8 cellular contexts compared by ENCODE assay signal in the genomic region with DNA sequence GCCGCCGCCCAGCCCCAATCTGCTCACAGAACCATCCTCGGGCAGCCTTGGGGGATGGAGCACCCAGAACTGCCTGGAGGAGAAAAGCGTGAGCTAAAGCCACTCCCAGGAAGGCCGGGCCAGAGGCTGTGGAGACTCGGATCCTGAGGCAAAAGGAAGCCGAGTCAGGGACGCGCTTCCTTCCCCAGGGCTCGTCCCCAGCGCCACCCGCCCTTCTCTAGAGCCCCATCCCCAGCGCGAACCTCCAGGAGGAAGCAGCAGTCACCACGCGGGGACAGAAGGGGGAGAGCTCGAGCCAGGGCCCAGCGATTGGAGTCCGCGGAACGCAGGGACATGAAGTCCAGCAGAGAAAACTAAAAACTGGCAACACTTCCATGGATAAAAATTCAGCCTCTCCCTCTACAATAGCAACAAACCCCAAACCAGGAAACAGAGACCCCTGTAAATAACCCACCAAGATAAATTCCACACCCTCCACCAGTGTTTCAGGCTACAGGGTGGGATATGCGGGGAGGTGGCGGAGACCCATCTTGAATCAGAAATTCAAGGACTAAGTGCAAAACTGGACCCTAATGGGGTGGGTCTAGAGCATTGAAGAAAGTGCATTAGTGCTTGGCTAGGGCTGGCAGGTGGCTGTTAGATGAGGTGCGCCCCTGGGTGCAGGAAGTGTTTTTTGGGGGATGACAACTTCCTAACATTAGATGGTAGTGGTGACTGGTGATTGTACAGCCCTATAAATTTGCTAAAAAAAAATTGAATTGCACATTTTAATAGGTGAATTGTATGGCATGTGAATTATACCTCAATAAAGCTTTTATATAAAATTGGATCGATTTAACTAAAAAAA.
A peak's percentile ranks its signal among the peaks of the same experiment; 100 is the strongest.
DNase-seq lines count a peak whose midpoint lies in the region; ATAC-seq lines count a peak whose summit lies in the region.

No MANE protein-coding gene starts in this region.

- H3K36me3 Mint-ChIP-seq in activated T-helper 2 cell treated with anti-CD3 and anti-CD28 coated beads, Interferon-gamma antibody, Interleukin-2, Interleukin-4, amounts not matched to agents 10 μg/mL and 5 μg/mL and 100 μg/mL, durations not matched to agents 14 hours and 24 hours and 36 hours (ENCODE audit: low read depth) = peaks cover 8% of the 10 kb centered on the region

- no peak overlapping the region for H3K4me3 Mint-ChIP-seq in activated T-helper 2 cell treated with anti-CD3 and anti-CD28 coated beads, Interferon-gamma antibody, Interleukin-2, Interleukin-4, amounts not matched to agents 10 μg/mL and 5 μg/mL and 100 μg/mL, durations not matched to agents 14 hours and 24 hours and 36 hours (ENCODE audit: low read depth)

- H3K9me3 Mint-ChIP-seq in activated T-helper 2 cell treated with anti-CD3 and anti-CD28 coated beads, Interferon-gamma antibody, Interleukin-2, Interleukin-4, amounts not matched to agents 10 μg/mL and 5 μg/mL and 100 μg/mL, durations not matched to agents 14 hours and 24 hours and 36 hours = no peaks in the 10 kb centered on the region

- DNase-seq in EH (ENCODE audit: low read depth) (peak; percentile 93), NCI-H1105 (lab: John Stamatoyannopoulos, UW) (peak; percentile 34), Right ventricle myocardium superior (peak; percentile 90), occipital lobe (lab: John Stamatoyannopoulos, UW) (peak; percentile 23), SKM-1 (lab: John Stamatoyannopoulos, UW; ENCODE audit: unreplicated experiment) (no peak)
- peak; percentile 40 for DNase-seq in activated T-helper 2 cell treated with anti-CD3 and anti-CD28 coated beads, Interferon-gamma antibody, Interleukin-2, Interleukin-4, amounts not matched to agents 10 μg/mL and 5 μg/mL and 100 μg/mL, durations not matched to agents 14 hours and 24 hours and 36 hours (ENCODE audit: low spot score)

- H3K4me1 Mint-ChIP-seq in activated T-helper 2 cell treated with anti-CD3 and anti-CD28 coated beads, Interferon-gamma antibody, Interleukin-2, Interleukin-4, amounts not matched to agents 10 μg/mL and 5 μg/mL and 100 μg/mL, durations not matched to agents 14 hours and 24 hours and 36 hours (ENCODE audit: low read depth) = peaks cover 7% of the 10 kb centered on the region

- H3K27ac Mint-ChIP-seq in activated T-helper 2 cell treated with anti-CD3 and anti-CD28 coated beads, Interferon-gamma antibody, Interleukin-2, Interleukin-4, amounts not matched to agents 10 μg/mL and 5 μg/mL and 100 μg/mL, durations not matched to agents 14 hours and 24 hours and 36 hours = no peak overlapping the region

- peak; percentile 95 for ATAC-seq in Right ventricle myocardium superior (ENCODE audit: poor library complexity)
- ATAC-seq in GM21360 (IDR thresholded peaks at IDR 0.05; ENCODE audit: unreplicated experiment) = no peak
- ATAC-seq in GM21423 (IDR thresholded peaks at IDR 0.05; ENCODE audit: unreplicated experiment) = no peak

- no peaks in the 10 kb centered on the region for H3K27me3 Mint-ChIP-seq in activated T-helper 2 cell treated with anti-CD3 and anti-CD28 coated beads, Interferon-gamma antibody, Interleukin-2, Interleukin-4, amounts not matched to agents 10 μg/mL and 5 μg/mL and 100 μg/mL, durations not matched to agents 14 hours and 24 hours and 36 hours (ENCODE audit: low read depth)

- intact Hi-C loops in activated T-helper 2 cell treated with anti-CD3 and anti-CD28 coated beads, Interferon-gamma antibody, Interleukin-2, Interleukin-4, amounts not matched to agents 10 μg/mL and 5 μg/mL and 100 μg/mL, durations not matched to agents 14 hours and 24 hours and 36 hours (cut with micrococcal nuclease) = no loop called here
- intact Hi-C loops in Right ventricle myocardium superior (cut with DNase I) = no loop called here
